In genomic region chr2:10283106-10284062, GRCh38 we compare ENCODE assay signal across 9 cellular contexts. TPM values are rescaled to one million over a fixed set of nuclear protein-coding genes. Genes with fewer than 3 reads are reported as not detected.
DNase-seq lines count a peak whose midpoint lies in the region; ATAC-seq and TF ChIP-seq lines count a peak whose summit lies in the region.
"Had no signal": no experiment of that assay in that cellular context is flagged by ENCODE, and none has a peak within 500 bp of the region (broad histone marks: within the 10 kb centered on the region; RNA-seq: fewer than 3 reads in every experiment).

No MANE protein-coding gene starts in this region.

- H2BK5ac ChIP-seq in IMR-90 (ENCODE audit: low read depth, low read length, poor library complexity, severe bottlenecking) = peak overlapping the region; percentile 87

- BruUV-seq in IMR-90 (replicated peaks; lab: Mats Ljungman, UMichigan) (no TSS peak), A673 (replicated peaks; lab: Mats Ljungman, UMichigan) (no TSS peak)

- DNase-seq in AG10803 (ENCODE audit: low read depth) (peak; percentile 71), IMR-90 (peak; percentile 87), lower lobe of right lung (peak; percentile 51), A673 (ENCODE audit: low spot score) (no peak)
- peak; percentile 44 for DNase-seq in activated naive CD8-positive, alpha-beta T cell treated with anti-CD3 and anti-CD28 coated beads, Interleukin-2, amount 50 U/mL, for 24 hours

- H3K36me3 Mint-ChIP-seq in activated naive CD8-positive, alpha-beta T cell treated with anti-CD3 and anti-CD28 coated beads, Interleukin-2, amount 50 U/mL, for 24 hours (ENCODE audit: low read depth) = no peaks in the 10 kb centered on the region
- H3K36me3 Mint-ChIP-seq: activated naive CD8-positive, alpha-beta T cell had no signal

- H3K4me1 Mint-ChIP-seq in activated naive CD8-positive, alpha-beta T cell treated with anti-CD3 and anti-CD28 coated beads, Interleukin-2, amount 50 U/mL, for 24 hours = peaks cover 21% of the 10 kb centered on the region

- H3K9me3 ChIP-seq in IMR-90 (ENCODE audit: control insufficient read depth, insufficient read depth, low read length) (no peaks in the 10 kb centered on the region), lower lobe of right lung (no peaks in the 10 kb centered on the region), A673 (ENCODE audit: low read depth, low read length, poor library complexity, severe bottlenecking) (no peaks in the 10 kb centered on the region)

- H2BK120ac ChIP-seq in IMR-90 (ENCODE audit: low read depth, low read length) = peak overlapping the region; percentile 99

- no peaks in the 10 kb centered on the region for H3K27me3 ChIP-seq in IMR-90 (ENCODE audit: control insufficient read depth, insufficient read depth, low read length)
- no peaks in the 10 kb centered on the region for H3K27me3 ChIP-seq in lower lobe of right lung (ENCODE audit: low read depth)
- no peaks in the 10 kb centered on the region for H3K27me3 ChIP-seq in A673 (replicated peaks; ENCODE audit: insufficient read depth, low read depth, low read length, poor library complexity)

- 100% methylated on average over 2 of the region's 16 CpGs; no CpG with 5 or more reads in 1 of the 2 experiments for WGBS in IMR-90 (ENCODE audit: extremely low coverage in 2 of 2, insufficient read length in 1 of 2), 2 experiments

- H3K18ac ChIP-seq in IMR-90 (ENCODE audit: low read depth, low read length) = peak overlapping the region; percentile 58

- peaks cover 3% of the 10 kb centered on the region for H3K27me3 Mint-ChIP-seq in activated naive CD8-positive, alpha-beta T cell treated with anti-CD3 and anti-CD28 coated beads, Interleukin-2, amount 50 U/mL, for 24 hours
- H3K27me3 Mint-ChIP-seq: activated naive CD8-positive, alpha-beta T cell had no signal

- CTCF ChIA-PET in IMR-90 (lab: Yijun Ruan, JAX) (interaction anchor here (0.6 to 0.8 kb wide), 2 partner anchors 12 to 125 kb away, joined by 3 to 5 read pairs; no protein-coding TSS in a partner anchor), A673 (lab: Charles Lee) (no interaction called here)

- TF ChIP-seq RAD21 in IMR-90 (IDR thresholded peaks at IDR 0.05; ENCODE audit: low read length) = no peak

- peak overlapping the region; percentile 74 for H3K56ac ChIP-seq in IMR-90 (ENCODE audit: extremely low read depth, insufficient read depth, low read length)

- in situ Hi-C loops in IMR-90 (cut with MboI; ENCODE audit: low sequenced_read_pairs) = no loop called here

- H2AK5ac ChIP-seq in IMR-90 (ENCODE audit: low read depth, low read length) = peak overlapping the region; percentile 97

- H3K4me2 ChIP-seq in IMR-90 (ENCODE audit: low read depth, low read length) = peak overlapping the region; percentile 35; the same call in 1 of the 2 replicates

- no peak for TF ChIP-seq CTCF in AG10803 (conservative IDR thresholded peaks at IDR 0.05; ENCODE audit: low read length)
- no peak for TF ChIP-seq CTCF in IMR-90 (conservative IDR thresholded peaks at IDR 0.05; ENCODE audit: low read depth, low read length)
- TF ChIP-seq CTCF in lower lobe of right lung (IDR thresholded peaks at IDR 0.05) = no peak
- TF ChIP-seq CTCF in A673 (conservative IDR thresholded peaks at IDR 0.05; ENCODE audit: low read depth, low read length) = no peak

- H2AK9ac ChIP-seq in IMR-90 (replicated peaks; ENCODE audit: low read depth, low read length, poor library complexity) = peak overlapping the region; percentile 90

- no peaks in the 10 kb centered on the region for H3K36me3 ChIP-seq in IMR-90 (ENCODE audit: control insufficient read depth, insufficient read depth, low read length)
- H3K36me3 ChIP-seq in lower lobe of right lung = no peaks in the 10 kb centered on the region
- H3K36me3 ChIP-seq in A673 (ENCODE audit: insufficient read depth, low read length, poor library complexity, severe bottlenecking) = no peaks in the 10 kb centered on the region

- intact Hi-C loops in IMR-90 (cut with micrococcal nuclease) (no loop called here), lower lobe of right lung (cut with DNase I) (no loop called here), A673 (cut with micrococcal nuclease; ENCODE audit: unreplicated experiment) (no loop called here)

- no peak overlapping the region for H3K4me3 ChIP-seq in AG10803 (ENCODE audit: low read length)
- H3K4me3 ChIP-seq in IMR-90 (ENCODE audit: insufficient read depth, low read depth, low read length) = no peak overlapping the region
- H3K4me3 ChIP-seq in lower lobe of right lung = no peak overlapping the region
- no peak overlapping the region for H3K4me3 ChIP-seq in A673 (ENCODE audit: low read depth, low read length, poor library complexity, severe bottlenecking)

- H3K4me3 Mint-ChIP-seq in activated naive CD8-positive, alpha-beta T cell treated with anti-CD3 and anti-CD28 coated beads, Interleukin-2, amount 50 U/mL, for 24 hours = no peak overlapping the region
- H3K4me3 Mint-ChIP-seq: activated naive CD8-positive, alpha-beta T cell had no signal

- POLR2A ChIA-PET in IMR-90 (lab: Charles Lee; ENCODE audit: unreplicated experiment) = interaction anchor here (0.6 kb wide), 1 partner anchor 102 kb away, joined by 5 read pairs; no protein-coding TSS in a partner anchor
- POLR2A ChIA-PET in A673 (lab: Charles Lee; ENCODE audit: low non-redundant PET) = no interaction called here

- no peak overlapping the region for H3K27ac Mint-ChIP-seq in activated naive CD8-positive, alpha-beta T cell treated with anti-CD3 and anti-CD28 coated beads, Interleukin-2, amount 50 U/mL, for 24 hours
- H3K27ac Mint-ChIP-seq: activated naive CD8-positive, alpha-beta T cell had no signal

- H3K4me1 ChIP-seq in IMR-90 (ENCODE audit: control insufficient read depth, insufficient read depth, low read length) = peaks cover 29% of the 10 kb centered on the region
- peaks cover 40% of the 10 kb centered on the region for H3K4me1 ChIP-seq in lower lobe of right lung
- peaks cover 7% of the 10 kb centered on the region for H3K4me1 ChIP-seq in A673 (ENCODE audit: insufficient read depth, low read length, poor library complexity, severe bottlenecking)

- H3K9me3 Mint-ChIP-seq in activated naive CD8-positive, alpha-beta T cell treated with anti-CD3 and anti-CD28 coated beads, Interleukin-2, amount 50 U/mL, for 24 hours = no peaks in the 10 kb centered on the region

- H3K27ac ChIP-seq in IMR-90 (ENCODE audit: insufficient read depth, low read length) = peak overlapping the region; percentile 72
- peak overlapping the region; percentile 25 for H3K27ac ChIP-seq in lower lobe of right lung
- no peak overlapping the region for H3K27ac ChIP-seq in A673 (ENCODE audit: low read depth, low read length, poor library complexity, severe bottlenecking)

- peak overlapping the region; percentile 97 for H4K91ac ChIP-seq in IMR-90 (ENCODE audit: insufficient read depth, low read depth, low read length)

- peak overlapping the region; percentile 72 for H3K23ac ChIP-seq in IMR-90 (ENCODE audit: low read depth, low read length)

- H3K9ac ChIP-seq in IMR-90 (ENCODE audit: low read depth, low read length) = peak overlapping the region; percentile 28

- H3K9me1 ChIP-seq in IMR-90 (ENCODE audit: insufficient read depth, low read length) = peaks cover 26% of the 10 kb centered on the region

- H4K5ac ChIP-seq in IMR-90 (ENCODE audit: low read depth, low read length) = peak overlapping the region; percentile 79

- peak overlapping the region; percentile 96 for H3K4ac ChIP-seq in IMR-90 (ENCODE audit: low read depth, low read length)

- H3K14ac ChIP-seq in IMR-90 (replicated peaks; ENCODE audit: low read depth, low read length) = peak overlapping the region; percentile 93

- ATAC-seq in IMR-90 (ENCODE audit: low read depth) = peak; percentile 87
- peak; percentile 76 for ATAC-seq in activated naive CD8-positive, alpha-beta T cell treated with anti-CD3 and anti-CD28 coated beads, Interleukin-2, amount 50 U/mL, for 24 hours
- peak; percentile 3 to 23 for ATAC-seq in lower lobe of right lung
- ATAC-seq in GM21737 (IDR thresholded peaks at IDR 0.05; ENCODE audit: unreplicated experiment) = no peak
- ATAC-seq in HG03354 (IDR thresholded peaks at IDR 0.05; ENCODE audit: poor library complexity, severe bottlenecking, unreplicated experiment) = no peak
- no peak for ATAC-seq in HG02870 (IDR thresholded peaks at IDR 0.05; ENCODE audit: unreplicated experiment)

- peak overlapping the region; percentile 98 for H2BK20ac ChIP-seq in IMR-90 (ENCODE audit: low read depth, low read length)

- H3K79me1 ChIP-seq in IMR-90 (ENCODE audit: low read depth in 1 of 2, low read length in 2 of 2) = peaks cover 0 to 4% of the 10 kb centered on the region in 2 experiments; a peak in 1 of 4 replicates

- peak overlapping the region; percentile 89 for H2AFZ ChIP-seq in IMR-90 (replicated peaks; ENCODE audit: low read length, poor library complexity)

- H2BK15ac ChIP-seq in IMR-90 (ENCODE audit: low read depth, low read length) = peak overlapping the region; percentile 97

- TF ChIP-seq POLR2A in IMR-90 (IDR thresholded peaks at IDR 0.05; ENCODE audit: low read depth, low read length) = peak; percentile 35; the same call in 1 of the 2 replicates

- H4K8ac ChIP-seq in IMR-90 (ENCODE audit: low read depth in 2 of 2, low read length in 2 of 2) = peak overlapping the region; percentile 92 to 94

- dilution Hi-C loops in IMR-90 (cut with HindIII; ENCODE audit: low sequenced_read_pairs, unreplicated experiment) = no loop called here

- no peaks in the 10 kb centered on the region for H4K20me1 ChIP-seq in IMR-90 (ENCODE audit: insufficient read depth, low read length)

TF ChIP-seq in IMR-90, 13 proteins besides CTCF, POLR2A, EP300 and RAD21:
- TF ChIP-seq MAFK (IDR thresholded peaks at IDR 0.05; ENCODE audit: low read depth, low read length) (no peak), FOS (IDR thresholded peaks at IDR 0.05; ENCODE audit: low read depth, low read length) (peak; percentile 72), RCOR1 (IDR thresholded peaks at IDR 0.05; ENCODE audit: insufficient replicate concordance, low read length) (no peak), CHD1 (IDR thresholded peaks at IDR 0.05; ENCODE audit: low read depth, low read length) (no peak)

RNA-seq across cellular contexts. Expression of gene HPCAL1, which starts 19.3 kb away (rescaled TPM):
- total RNA-seq in IMR-90 (2012; rRNA removed) = 8.2 and 9.4 TPM in 2 replicates
- polyA plus RNA-seq in IMR-90 (2012; rRNA removed) = 31.0 and 33.7 TPM in 2 replicates
- polyA plus RNA-seq in IMR-90 (2012; cell fraction: cytosol; rRNA removed) = 25.5 and 52.7 TPM in 2 replicates
- 18.3 and 34.8 TPM in 2 replicates for polyA plus RNA-seq in IMR-90 (2012; cell fraction: nucleus; rRNA removed; ENCODE audit: low replicate concordance)
- 132 TPM for total RNA-seq in lower lobe of right lung
- 9.7 and 10.6 TPM in 2 replicates for total RNA-seq in A673 (2021)

Comparison
In these comparisons a context has a peak if more than half of its experiments do, and no peak if none do; other contexts are left out.
1. ATAC-seq: peak in IMR-90 (single experiment), activated naive CD8-positive, alpha-beta T cell treated with anti-CD3 and anti-CD28 coated beads, Interleukin-2, amount 50 U/mL, for 24 hours (single experiment) and lower lobe of right lung (2 of 2); none in GM21737 (single experiment), HG03354 (single experiment) and HG02870 (single experiment).
2. RNA of gene HPCAL1, which starts 19.3 kb away (total RNA-seq): 132 TPM in lower lobe of right lung (single experiment); 9.7 to 10.6 TPM in A673 and 8.2 to 9.4 TPM in IMR-90; every median in the first group is over 10 times any median in the second.